Comparison of ENCODE assay signal across 8 cellular contexts in genomic region chr2:74502720-74503505, GRCh38. TPM values are rescaled to one million over a fixed set of nuclear protein-coding genes. Genes with fewer than 3 reads are reported as not detected.
DNase-seq lines count a peak whose midpoint lies in the region; ATAC-seq and TF ChIP-seq lines count a peak whose summit lies in the region.

No MANE protein-coding gene starts in this region.

- no peaks in the 10 kb centered on the region for H3K9me3 Mint-ChIP-seq in activated naive CD8-positive, alpha-beta T cell treated with anti-CD3 and anti-CD28 coated beads for 36 hours

- DNase-seq in H7 (peak; percentile 90), NCI-H69 (lab: John Stamatoyannopoulos, UW) (peak; percentile 64), right atrium auricular region (ENCODE audit: low spot score) (peak; percentile 96), renal cortical epithelial cell (ENCODE audit: low read depth) (peak; percentile 62)
- DNase-seq in activated naive CD8-positive, alpha-beta T cell treated with anti-CD3 and anti-CD28 coated beads for 36 hours: peak; percentile 65

- H3K36me3 ChIP-seq in H7 (replicated peaks; ENCODE audit: control insufficient read depth, insufficient read depth, low read length) (peaks cover 1% of the 10 kb centered on the region), right atrium auricular region (peaks cover 14% of the 10 kb centered on the region)

- peaks cover 26% of the 10 kb centered on the region for H3K36me3 Mint-ChIP-seq in activated naive CD8-positive, alpha-beta T cell treated with anti-CD3 and anti-CD28 coated beads for 36 hours

- TF ChIP-seq CTCF in GM12873 (IDR thresholded peaks at IDR 0.05; ENCODE audit: insufficient read depth, low read depth, low read length, missing control alignments) (peak; percentile 54), right atrium auricular region (IDR thresholded peaks at IDR 0.05) (peak in 1 of 2 donors; percentile 52)

- H3K4me3 ChIP-seq in H7 (ENCODE audit: insufficient read depth, low read depth, low read length) (peak overlapping the region; percentile 52), right atrium auricular region (peak overlapping the region; percentile 44 to 62)

- peaks cover 0 to 78% of the 10 kb centered on the region in 2 donors for H3K4me1 ChIP-seq in right atrium auricular region

- H3K4me3 Mint-ChIP-seq in activated naive CD8-positive, alpha-beta T cell treated with anti-CD3 and anti-CD28 coated beads for 36 hours: peak overlapping the region; percentile 66

- H3K4me1 Mint-ChIP-seq in activated naive CD8-positive, alpha-beta T cell treated with anti-CD3 and anti-CD28 coated beads for 36 hours: peaks cover 41% of the 10 kb centered on the region

- H3K27ac Mint-ChIP-seq in activated naive CD8-positive, alpha-beta T cell treated with anti-CD3 and anti-CD28 coated beads for 36 hours: peak overlapping the region; percentile 30

- ATAC-seq in GM21526 (IDR thresholded peaks at IDR 0.05; ENCODE audit: low FRiP score, unreplicated experiment) (no peak), HG02970 (IDR thresholded peaks at IDR 0.05; ENCODE audit: low FRiP score, unreplicated experiment) (no peak)

- H3K27ac ChIP-seq in right atrium auricular region: peak overlapping the region; percentile 77 to 84

- H3K27me3 ChIP-seq in H7 (ENCODE audit: control insufficient read depth, insufficient read depth, low read length) (peaks cover 77% of the 10 kb centered on the region), right atrium auricular region (peaks cover 14 to 17% of the 10 kb centered on the region in 2 donors)

- no peaks in the 10 kb centered on the region for H3K9me3 ChIP-seq in right atrium auricular region

- peaks cover 81% of the 10 kb centered on the region for H3K27me3 Mint-ChIP-seq in activated naive CD8-positive, alpha-beta T cell treated with anti-CD3 and anti-CD28 coated beads for 36 hours

RNA-seq across cellular contexts. Expression of gene LBX2, which starts 3.5 kb away (rescaled TPM):
- total RNA-seq in H7 (2014; rRNA removed; shearing (Covaris generic)): 0.11 and 0.17 TPM in 2 replicates
- total RNA-seq in activated naive CD8-positive, alpha-beta T cell treated with anti-CD3 and anti-CD28 coated beads for 36 hours: under 1 TPM in 1 of 2 experiments, not detected in 1; 0.18 TPM
- total RNA-seq in right atrium auricular region (1 to 10 TPM in 1 of 2 donors, under 1 TPM in 1; 0.83 to 1.0 TPM), renal cortical epithelial cell (0.99 and 1.0 TPM in 2 replicates)

RNA-seq across cellular contexts. Expression of gene PCGF1, which starts 4.6 kb away (rescaled TPM):
- total RNA-seq in H7 (2014; rRNA removed; shearing (Covaris generic)): 12.4 and 15.1 TPM in 2 replicates
- 10 to 100 TPM; 17.7 to 18.9 TPM for total RNA-seq in activated naive CD8-positive, alpha-beta T cell treated with anti-CD3 and anti-CD28 coated beads for 36 hours
- total RNA-seq in right atrium auricular region: 10 to 100 TPM; 15.2 to 19.0 TPM
- 19.1 and 20.7 TPM in 2 replicates for total RNA-seq in renal cortical epithelial cell

RNA-seq across cellular contexts. Expression of gene TLX2, which starts 11.3 kb away (rescaled TPM):
- not detected in 2 replicates for total RNA-seq in H7 (2014; rRNA removed; shearing (Covaris generic))
- under 1 TPM in 1 of 2 experiments, not detected in 1; 0.12 TPM for total RNA-seq in activated naive CD8-positive, alpha-beta T cell treated with anti-CD3 and anti-CD28 coated beads for 36 hours
- total RNA-seq in right atrium auricular region (not detected), renal cortical epithelial cell (0.05 TPM in 1 of 2 replicates, not detected in the other)

RNA-seq across cellular contexts. Expression of gene TTC31, which starts 20.0 kb away (rescaled TPM):
- total RNA-seq in H7 (2014; rRNA removed; shearing (Covaris generic)): 20.4 and 22.5 TPM in 2 replicates
- total RNA-seq in activated naive CD8-positive, alpha-beta T cell treated with anti-CD3 and anti-CD28 coated beads for 36 hours: 10 to 100 TPM; 22.7 to 23.2 TPM
- total RNA-seq in right atrium auricular region (1 to 10 TPM; 9.1 to 9.6 TPM), renal cortical epithelial cell (16.0 and 18.8 TPM in 2 replicates)

RNA-seq across cellular contexts. Expression of gene CCDC142, which starts 20.1 kb away (rescaled TPM):
- total RNA-seq in H7 (2014; rRNA removed; shearing (Covaris generic)): 9.8 and 12.0 TPM in 2 replicates
- 10 to 100 TPM in 1 of 2 experiments, 1 to 10 TPM in 1; 8.0 to 11.8 TPM for total RNA-seq in activated naive CD8-positive, alpha-beta T cell treated with anti-CD3 and anti-CD28 coated beads for 36 hours
- total RNA-seq in right atrium auricular region (10 to 100 TPM in 1 of 2 donors, 1 to 10 TPM in 1; 3.8 to 13.6 TPM), renal cortical epithelial cell (9.7 and 12.8 TPM in 2 replicates)
